Comparison of ENCODE assay signal across 10 cellular contexts in the genomic region with DNA sequence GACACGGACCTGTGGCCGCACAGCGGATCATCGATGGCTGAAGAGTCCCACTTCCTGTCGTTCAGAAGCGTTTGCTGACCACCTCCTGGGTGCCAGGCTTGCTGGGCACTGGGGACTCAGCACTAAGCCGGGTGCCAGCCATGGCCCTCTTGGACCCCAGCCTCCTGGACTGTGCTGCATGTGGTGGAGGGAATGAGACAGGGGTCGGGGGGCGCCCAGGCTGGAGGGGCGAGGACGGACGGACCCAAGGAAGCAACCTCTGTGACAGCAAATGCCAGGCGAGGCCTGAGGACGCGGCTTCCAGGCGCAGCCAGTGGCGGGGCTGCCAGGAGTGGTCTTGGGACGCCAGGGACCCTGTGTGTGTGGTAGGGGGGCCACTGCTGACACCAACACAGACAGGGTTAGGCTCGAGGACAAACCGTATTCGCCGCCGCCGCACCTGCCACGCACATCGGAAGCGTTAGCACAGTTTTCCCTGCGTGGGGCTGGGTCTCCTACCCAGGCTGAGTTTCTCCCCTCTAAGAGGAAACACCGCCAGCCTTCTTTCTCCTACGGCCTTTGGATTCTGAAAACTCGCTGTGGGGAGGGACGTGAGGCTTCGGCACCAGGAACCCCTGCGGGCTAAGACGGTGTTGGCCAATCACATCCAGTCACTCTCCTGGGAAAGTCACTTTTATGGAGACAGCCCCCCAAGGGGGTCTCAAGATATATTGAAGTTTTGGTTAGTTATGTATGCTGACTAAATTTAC. TPM values are rescaled to one million over a fixed set of nuclear protein-coding genes. Genes with fewer than 3 reads are reported as not detected.
DNase-seq lines count a peak whose midpoint lies in the region; ATAC-seq and TF ChIP-seq lines count a peak whose summit lies in the region.
"Had no signal": no experiment of that assay in that cellular context is flagged by ENCODE, and none has a peak within 500 bp of the region (broad histone marks: within the 10 kb centered on the region; RNA-seq: fewer than 3 reads in every experiment).

No MANE protein-coding gene starts in this region.

- peak overlapping the region; percentile 26 for H3K27ac ChIP-seq in adipose tissue (ENCODE audit: low read depth, low read length)
- H3K27ac ChIP-seq in right cardiac atrium (ENCODE audit: low read length) = no peak overlapping the region

- no TSS peak for BruUV-seq in Caco-2 (replicated peaks; lab: Mats Ljungman, UMichigan)

- ATAC-seq in right cardiac atrium (no peak), sciatic nerve (no peak)
- ATAC-seq: activated CD4-positive, alpha-beta T cell treated with anti-CD3 and anti-CD28 coated beads for 36 hours had no signal

- POLR2A ChIA-PET in Caco-2 (lab: Charles Lee) = no interaction called here

- peaks cover 9% of the 10 kb centered on the region for H3K36me3 Mint-ChIP-seq in Caco-2 (ENCODE audit: insufficient read depth, unreplicated experiment)

- intact Hi-C loops in Caco-2 (cut with micrococcal nuclease; ENCODE audit: unreplicated experiment) = no loop called here
- intact Hi-C loops in right cardiac atrium (cut with DNase I) = no loop called here
- intact Hi-C loops in sciatic nerve (cut with DNase I) = no loop called here

- H3K4me3 ChIP-seq in Caco-2 (ENCODE audit: low read depth, low read length) (no peak overlapping the region), right cardiac atrium (ENCODE audit: low read length) (no peak overlapping the region)

- H3K4me1 ChIP-seq in Caco-2 = peaks cover 21% of the 10 kb centered on the region
- H3K4me1 ChIP-seq in right cardiac atrium (ENCODE audit: control insufficient read depth, insufficient read depth, low read length) = peaks cover 4% of the 10 kb centered on the region

- peaks cover 8% of the 10 kb centered on the region for H3K4me1 Mint-ChIP-seq in Caco-2 (ENCODE audit: low read depth, unreplicated experiment)

- peak overlapping the region; percentile 25 for H3K4me3 Mint-ChIP-seq in Caco-2 (ENCODE audit: unreplicated experiment)
- H3K4me3 Mint-ChIP-seq: activated CD4-positive, alpha-beta T cell treated with anti-CD3 and anti-CD28 coated beads for 36 hours had no signal

- CTCF ChIA-PET in Caco-2 (lab: Charles Lee) = no interaction called here

- peak overlapping the region; percentile 84 for H3K27ac Mint-ChIP-seq in Caco-2 (ENCODE audit: unreplicated experiment)
- H3K27ac Mint-ChIP-seq: activated CD4-positive, alpha-beta T cell treated with anti-CD3 and anti-CD28 coated beads for 36 hours had no signal

- 64 to 78% (median 68%) methylated on average over 34 to 35 of the region's 35 CpGs for WGBS in adipose tissue, 3 donors
- 75% methylated on average over 35 of the region's 35 CpGs for WGBS in right cardiac atrium

- H3K9me3 Mint-ChIP-seq in Caco-2 (ENCODE audit: unreplicated experiment) = no peaks in the 10 kb centered on the region

- DNase-seq in Caco-2 = no peak
- DNase-seq in right cardiac atrium = peak; percentile 26 to 55 (median 53)
- peak; percentile 64 for DNase-seq in sciatic nerve (ENCODE audit: low spot score)
- no peak for DNase-seq in NCI-H2227 treated with DMSO at 0.1 percent for 48 hours (lab: John Stamatoyannopoulos, UW)
- DNase-seq in NCI-H1105 (lab: John Stamatoyannopoulos, UW) = no peak
- no peak for DNase-seq in NCI-H524 (lab: John Stamatoyannopoulos, UW)
- DNase-seq in activated CD4-positive, alpha-beta T cell treated with anti-CD3 and anti-CD28 coated beads, Interleukin-2, amount 50 U/mL, for 1 hour = no peak
- DNase-seq: activated CD4-positive, alpha-beta T cell treated with anti-CD3 and anti-CD28 coated beads for 36 hours; NCI-H524 treated with DMSO at 0.1 percent for 48 hours had no signal

- H3K36me3 ChIP-seq in Caco-2 (ENCODE audit: control insufficient read depth, insufficient read depth, low read length) = no peaks in the 10 kb centered on the region

- H3K27me3 ChIP-seq in Caco-2 (replicated peaks; ENCODE audit: control insufficient read depth, insufficient read depth, low read length) (no peaks in the 10 kb centered on the region), right cardiac atrium (ENCODE audit: control insufficient read depth, insufficient read depth) (no peaks in the 10 kb centered on the region)

- H3K9me3 ChIP-seq in Caco-2 (no peaks in the 10 kb centered on the region), right cardiac atrium (ENCODE audit: control insufficient read depth, low read length) (no peaks in the 10 kb centered on the region)

- H3K27me3 Mint-ChIP-seq in Caco-2 (ENCODE audit: insufficient read depth, unreplicated experiment) = no peaks in the 10 kb centered on the region

- no peak for TF ChIP-seq CTCF in Caco-2 (IDR thresholded peaks at IDR 0.05; ENCODE audit: insufficient read depth in 1 of 2, low read depth in 1 of 2, low read length in 1 of 2, severe bottlenecking in 1 of 2, unreplicated experiment in 1 of 2)

RNA-seq across cellular contexts. Expression of gene MXRA8, which starts 3.1 kb away (rescaled TPM):
- total RNA-seq in Caco-2 (2022) (4.9 and 5.0 TPM in 2 replicates), right cardiac atrium (10 to 100 TPM; 21.9 to 38.8 (median 36.3) TPM), sciatic nerve (262 TPM)
- polyA plus RNA-seq in adipose tissue (100 to 1,000 TPM in 1 of 3 donors, 10 to 100 TPM in 2; 11.7 to 104 (median 82.1) TPM), right cardiac atrium (39.5 TPM)

RNA-seq across cellular contexts. Expression of gene DVL1, which starts 12.2 kb away (rescaled TPM):
- 40.6 and 43.0 TPM in 2 replicates for total RNA-seq in Caco-2 (2022)
- polyA plus RNA-seq in adipose tissue = 10 to 100 TPM; 42.5 to 54.5 (median 48.9) TPM
- total RNA-seq in right cardiac atrium = 10 to 100 TPM; 64.4 to 87.4 (median 66.3) TPM
- polyA plus RNA-seq in right cardiac atrium = 70.0 TPM
- 91.4 TPM for total RNA-seq in sciatic nerve

RNA-seq across cellular contexts. Expression of gene AURKAIP1, which starts 13.6 kb away (rescaled TPM):
- total RNA-seq in Caco-2 (2022) (187 and 200 TPM in 2 replicates), right cardiac atrium (100 to 1,000 TPM; 175 to 210 (median 188) TPM), sciatic nerve (58.9 TPM)
- polyA plus RNA-seq in adipose tissue (100 to 1,000 TPM; 129 to 240 (median 165) TPM), right cardiac atrium (331 TPM)

RNA-seq across cellular contexts. Expression of gene TAS1R3, which starts 30.3 kb away (rescaled TPM):
- 0.09 and 0.29 TPM in 2 replicates for total RNA-seq in Caco-2 (2022)
- under 1 TPM; 0.10 to 0.45 (median 0.19) TPM for polyA plus RNA-seq in adipose tissue
- total RNA-seq in right cardiac atrium = under 1 TPM; 0.33 to 0.51 (median 0.38) TPM
- 0.66 TPM for polyA plus RNA-seq in right cardiac atrium
- 0.49 TPM for total RNA-seq in sciatic nerve

RNA-seq across cellular contexts. Expression of gene CPTP, which starts 36.8 kb away (rescaled TPM):
- total RNA-seq in Caco-2 (2022) (16.2 and 16.8 TPM in 2 replicates), right cardiac atrium (10 to 100 TPM; 24.0 to 29.0 (median 27.0) TPM), sciatic nerve (15.7 TPM)
- polyA plus RNA-seq in adipose tissue (10 to 100 TPM; 12.3 to 17.4 (median 16.5) TPM), right cardiac atrium (53.9 TPM)

Comparison
In these comparisons a context has a peak if more than half of its experiments do, and no peak if none do; other contexts are left out.
1. DNase-seq: peak in right cardiac atrium (3 of 3) and sciatic nerve (single experiment); none in Caco-2 (0 of 2), NCI-H2227 treated with DMSO at 0.1 percent for 48 hours (single experiment), NCI-H1105 (single experiment), NCI-H524 (0 of 2) and activated CD4-positive, alpha-beta T cell treated with anti-CD3 and anti-CD28 coated beads, Interleukin-2, amount 50 U/mL, for 1 hour (single experiment).